22 cellular contexts compared by ENCODE assay signal in genomic region chr9:133933426-133934026, GRCh38. TPM values are rescaled to one million over a fixed set of nuclear protein-coding genes. Genes with fewer than 3 reads are reported as not detected.
A peak's percentile ranks its signal among the peaks of the same experiment; 100 is the strongest.
DNase-seq lines count a peak whose midpoint lies in the region; ATAC-seq, FAIRE-seq and TF ChIP-seq lines count a peak whose summit lies in the region.
"Had no signal": no experiment of that assay in that cellular context is flagged by ENCODE, and none has a peak within 500 bp of the region (broad histone marks: within the 10 kb centered on the region; RNA-seq: fewer than 3 reads in every experiment).

No MANE protein-coding gene starts in this region.

- H2BK20ac ChIP-seq in H1 (ENCODE audit: low read length) = no peak overlapping the region

- intact Hi-C loops in HepG2 (cut with micrococcal nuclease; ENCODE audit: unreplicated experiment) = no loop called here
- intact Hi-C loops in right lobe of liver (cut with DNase I) = no loop called here

- no peak overlapping the region for H3K23ac ChIP-seq in H1 (ENCODE audit: insufficient read length)

- peak overlapping the region in 2 of 3 experiments; percentile 5 to 45 for H3K27ac Mint-ChIP-seq in nephron

- no peak overlapping the region for H2BK5ac ChIP-seq in H1 (ENCODE audit: low read depth, low read length)

- no peak for ATAC-seq in HepG2
- ATAC-seq in right lobe of liver = no peak
- no peak for ATAC-seq in GM19467 (IDR thresholded peaks at IDR 0.05; ENCODE audit: unreplicated experiment)
- ATAC-seq: PC-3 had no signal

- H3K14ac ChIP-seq in H1 (ENCODE audit: insufficient read length) = no peak overlapping the region

- CTCF ChIA-PET in HepG2 (lab: Yijun Ruan, JAX; ENCODE audit: low intra/inter-chr PET ratio, low total read pairs) = no interaction called here
- CTCF ChIA-PET in H1 (lab: Charles Lee; ENCODE audit: partially characterized antibody) = interaction anchor here (0.8 to 3.5 kb wide), 2 partner anchors 22 to 61 kb away, joined by 3 to 15 read pairs; no protein-coding TSS in a partner anchor

- no peaks in the 10 kb centered on the region for H3K9me3 Mint-ChIP-seq in nephron

- H4K91ac ChIP-seq in H1 (replicated peaks; ENCODE audit: insufficient read length, low read length) = no peak overlapping the region

- no peaks in the 10 kb centered on the region for H3K27me3 Mint-ChIP-seq in nephron (ENCODE audit: low read depth)

- H3K9ac ChIP-seq in HepG2 (ENCODE audit: insufficient read depth, low read depth, low read length) (no peak overlapping the region), H1 (replicated peaks in 1 of 4; ENCODE audit: extremely low read depth in 1 of 4, low read depth in 3 of 4, low read length in 3 of 4) (no peak overlapping the region)
- H3K9ac ChIP-seq: SK-N-SH had no signal

- H3K4me2 ChIP-seq in HepG2 (ENCODE audit: low read depth, low read length) (no peak overlapping the region), H1 (ENCODE audit: insufficient read depth in 1 of 2, low read depth in 2 of 2, low read length in 2 of 2) (no peak overlapping the region)
- H3K4me2 ChIP-seq: SK-N-SH had no signal

- H3K23me2 ChIP-seq in H1 (ENCODE audit: low read depth, low read length) = peaks cover 14% of the 10 kb centered on the region; the same call in 1 of the 2 replicates

- WGBS in HepG2 (ENCODE audit: low lambda C conversion rate) = 81% methylated on average over 6 of the region's 6 CpGs
- WGBS in right lobe of liver (ENCODE audit: insufficient coverage, low coverage, low lambda C conversion rate, missing lambda C conversion rate) = 76% methylated on average over 6 of the region's 6 CpGs
- WGBS in H1 (ENCODE audit: extremely low coverage in 1 of 2, insufficient coverage in 1 of 2, insufficient read length in 1 of 2, insufficient replicate concordance in 2 of 2, low coverage in 1 of 2, low lambda C conversion rate in 2 of 2, missing lambda C conversion rate in 1 of 2), 2 experiments = 79 to 100% methylated on average over 1 to 6 of the region's 6 CpGs

- H3K4me3 ChIP-seq in HepG2 (replicated peaks in 1 of 3; ENCODE audit: insufficient read depth in 1 of 3, low read depth in 2 of 3, low read length in 3 of 3) (no peak overlapping the region), right lobe of liver (no peak overlapping the region), H1 (ENCODE audit: extremely low read depth in 1 of 4, insufficient read depth in 2 of 4, low read depth in 3 of 4, low read length in 4 of 4) (no peak overlapping the region)

- POLR2A ChIA-PET in HepG2 (lab: Yijun Ruan, JAX) (no interaction called here), H1 (lab: Charles Lee; ENCODE audit: partially characterized antibody) (no interaction called here)

- peaks cover 28% of the 10 kb centered on the region for H3K4me1 ChIP-seq in HepG2 (ENCODE audit: insufficient read depth, low read length)
- H3K4me1 ChIP-seq in right lobe of liver = peaks cover 0 to 22% (median 11%) of the 10 kb centered on the region in 4 donors
- H3K4me1 ChIP-seq in H1 (replicated peaks in 1 of 4; ENCODE audit: control insufficient read depth in 3 of 4, insufficient read depth in 4 of 4, low read length in 3 of 4) = peaks cover 0 to 11% (median 6%) of the 10 kb centered on the region in 4 experiments; a peak in 4 of 7 replicates

- no peak overlapping the region for H2BK12ac ChIP-seq in H1 (ENCODE audit: low read depth, low read length)

- H3K36me3 ChIP-seq in HepG2 (replicated peaks in 1 of 2; ENCODE audit: control insufficient read depth in 1 of 2, insufficient read depth in 2 of 2, low read length in 2 of 2) (peaks cover 10 to 27% of the 10 kb centered on the region in 2 experiments; a peak in 4 of 5 replicates), right lobe of liver (peaks cover 0 to 4% (median 0%) of the 10 kb centered on the region in 4 donors), H1 (ENCODE audit: control insufficient read depth in 2 of 4, insufficient read depth in 4 of 4, low read length in 3 of 4) (peaks cover 0 to 4% (median 1%) of the 10 kb centered on the region in 4 experiments; a peak in 3 of 8 replicates)

- TF ChIP-seq RAD21 in HepG2 (CRISPR knock-in tag; IDR thresholded peaks at IDR 0.05) (no peak), H1 (IDR thresholded peaks at IDR 0.05 in 1 of 2, conservative IDR thresholded peaks at IDR 0.05 in 1 of 2; ENCODE audit: low read depth in 2 of 2, low read length in 2 of 2) (no peak)

- H2BK15ac ChIP-seq in H1 (ENCODE audit: low read length) = no peak overlapping the region

- peaks cover 44% of the 10 kb centered on the region for H3K4me1 Mint-ChIP-seq in nephron

- H3K79me2 ChIP-seq in HepG2 (ENCODE audit: insufficient read depth, low read length) = peaks cover 28% of the 10 kb centered on the region
- peaks cover 0 to 13% of the 10 kb centered on the region in 2 experiments; a peak in 2 of 4 replicates for H3K79me2 ChIP-seq in H1 (ENCODE audit: control insufficient read depth in 1 of 2, insufficient read depth in 2 of 2, low read length in 2 of 2)

- BruUV-seq in HepG2 (replicated peaks; lab: Mats Ljungman, UMichigan) = no TSS peak

- no peak overlapping the region for H3K4ac ChIP-seq in H1 (replicated peaks; ENCODE audit: insufficient read length, low read depth, low read length)

- no peak overlapping the region for H4K5ac ChIP-seq in H1 (ENCODE audit: insufficient read length, low read depth, low read length)

- TF ChIP-seq EP300 in HepG2 (IDR thresholded peaks at IDR 0.05; ENCODE audit: low read depth in 2 of 2, low read length in 2 of 2) (no peak), HepG2 (CRISPR knock-in tag; IDR thresholded peaks at IDR 0.05; ENCODE audit: borderline replicate concordance) (no peak), H1 (IDR thresholded peaks at IDR 0.05; ENCODE audit: borderline replicate concordance in 1 of 2, low read depth in 2 of 2, low read length in 2 of 2) (no peak)

- peaks cover 15% of the 10 kb centered on the region for H3K36me3 Mint-ChIP-seq in nephron (ENCODE audit: low read depth)

- DNase-seq in HepG2 (ENCODE audit: low spot score) = no peak
- DNase-seq in right lobe of liver = no peak
- no peak for DNase-seq in H1 (ENCODE audit: low read depth in 1 of 2, low spot score in 2 of 2)
- DNase-seq in caudate nucleus (lab: John Stamatoyannopoulos, UW) = no peak
- no peak for DNase-seq in activated naive CD4-positive, alpha-beta T cell treated with anti-CD3 and anti-CD28 coated beads, Interleukin-2, amount 50 U/mL, for 16 hours
- DNase-seq in cerebellar cortex (ENCODE audit: low spot score) = no peak
- DNase-seq: ACHN; BE2C; IMR-90; KG1; MM.1S; NCI-H2029 treated with DMSO at 0.1 percent for 48 hours; NCI-H446 treated with DMSO at 0.1 percent for 48 hours; NCI-H526; NCI-H82; NK-92 treated with Interleukin-12 subunit alpha and Interleukin-12 subunit beta, amount 100 ng/mL, for 24 hours; PC-3; SK-N-SH had no signal

- no peak overlapping the region for H2AK5ac ChIP-seq in H1 (ENCODE audit: low read depth, low read length)

- H3K27me3 ChIP-seq in HepG2 (ENCODE audit: control insufficient read depth in 1 of 2, insufficient read depth in 2 of 2, low read length in 2 of 2) (no peaks in the 10 kb centered on the region), right lobe of liver (no peaks in the 10 kb centered on the region), H1 (replicated peaks in 1 of 4; ENCODE audit: control insufficient read depth in 3 of 4, extremely low read depth in 1 of 4, insufficient read depth in 3 of 4, low read length in 3 of 4) (no peaks in the 10 kb centered on the region)
- H3K27me3 ChIP-seq: BE2C had no signal

- H4K8ac ChIP-seq in H1 (ENCODE audit: extremely low read depth, insufficient read depth, low read length) = no peak overlapping the region

- peak overlapping the region; percentile 73 for H3K56ac ChIP-seq in H1 (replicated peaks; ENCODE audit: insufficient read length, low read depth, low read length)

- no peak overlapping the region for H3K27ac ChIP-seq in HepG2 (ENCODE audit: extremely low read length, insufficient read depth, low read length)
- no peak overlapping the region for H3K27ac ChIP-seq in right lobe of liver
- no peak overlapping the region for H3K27ac ChIP-seq in H1 (ENCODE audit: low read depth, low read length)
- no peak overlapping the region for H3K27ac ChIP-seq in caudate nucleus (ENCODE audit: low read depth, low read length)
- H3K27ac ChIP-seq: 22Rv1 had no signal

- H3K9me3 ChIP-seq in HepG2 (ENCODE audit: low read length) = no peaks in the 10 kb centered on the region
- H3K9me3 ChIP-seq in right lobe of liver = no peaks in the 10 kb centered on the region
- no peaks in the 10 kb centered on the region for H3K9me3 ChIP-seq in H1 (ENCODE audit: insufficient read depth in 2 of 2, low read depth in 1 of 2, low read length in 1 of 2)
- H3K9me3 ChIP-seq: BE2C, SK-N-SH had no signal

- H2AFZ ChIP-seq in HepG2 (ENCODE audit: low read length) (no peak overlapping the region), H1 (ENCODE audit: low read length) (no peak overlapping the region)

- H2BK120ac ChIP-seq in H1 (replicated peaks; ENCODE audit: low read depth, low read length) = no peak overlapping the region

- FAIRE-seq in HepG2 (lab: Jason Lieb, UNC) = no peak
- FAIRE-seq in H1 (lab: Jason Lieb, UNC) = no peak
- FAIRE-seq: D721Med had no signal

- H3K18ac ChIP-seq in H1 (ENCODE audit: extremely low read depth, low read length) = no peak overlapping the region

- H4K20me1 ChIP-seq in HepG2 (ENCODE audit: insufficient read depth, low read length) (peaks cover 4% of the 10 kb centered on the region; the same call in 1 of the 2 replicates), H1 (replicated peaks in 1 of 2; ENCODE audit: control insufficient read depth in 1 of 2, insufficient read depth in 2 of 2, low read length in 2 of 2) (peaks cover 5 to 15% of the 10 kb centered on the region in 2 experiments)

- H3K4me3 Mint-ChIP-seq in nephron = no peak overlapping the region

- in situ Hi-C loops in HepG2 (cut with HindIII; ENCODE audit: extremely low pct_ligation_motif_present, low pct_unique_long_range_greater_than_20kb) = no loop called here

- no peak for TF ChIP-seq POLR2A in HepG2 (IDR thresholded peaks at IDR 0.05; ENCODE audit: insufficient read depth in 1 of 2, low read depth in 2 of 2, low read length in 2 of 2)
- TF ChIP-seq POLR2A in right lobe of liver (IDR thresholded peaks at IDR 0.05) = no peak
- TF ChIP-seq POLR2A in H1 (IDR thresholded peaks at IDR 0.05; ENCODE audit: control extremely low read depth in 1 of 2, low read depth in 2 of 2, low read length in 2 of 2) = no peak

- TF ChIP-seq CTCF in HepG2 (CRISPR knock-in tag; IDR thresholded peaks at IDR 0.05) (no peak), right lobe of liver (IDR thresholded peaks at IDR 0.05) (no peak), H1 (IDR thresholded peaks at IDR 0.05; ENCODE audit: control extremely low read depth in 1 of 3, insufficient read depth in 1 of 3, low read depth in 1 of 3, low read length in 3 of 3) (no peak), nephron (IDR thresholded peaks at IDR 0.05; ENCODE audit: unreplicated experiment in 3 of 3) (no peak)

- peaks cover 10% of the 10 kb centered on the region for H3K79me1 ChIP-seq in H1 (ENCODE audit: low read depth, low read length)

RNA-seq across cellular contexts. Expression of gene VAV2, which starts 58.6 kb away (rescaled TPM):
- total RNA-seq in HepG2 (2016; rRNA removed; fragmentation: Illumina TruSeq; extraction: Trizol) (21.2 and 22.5 TPM in 2 replicates), right lobe of liver (10 to 100 TPM; 30.1 to 44.3 (median 34.9) TPM)
- 11.6 and 15.3 TPM in 2 replicates for total RNA-seq in HepG2 (2016; cell fraction: cytosol; rRNA removed; fragmentation: Illumina TruSeq; extraction: Trizol; ENCODE audit: low read depth)
- total RNA-seq in HepG2 (2016; cell fraction: insoluble cytoplasmic fraction; rRNA removed; fragmentation: Illumina TruSeq; extraction: Trizol) = 17.5 and 22.6 TPM in 2 replicates
- 15.0 and 15.8 TPM in 2 replicates for total RNA-seq in HepG2 (2016; cell fraction: membrane; rRNA removed; fragmentation: Illumina TruSeq; extraction: Trizol)
- 24.8 and 26.3 TPM in 2 replicates for total RNA-seq in HepG2 (2016; cell fraction: nucleus; rRNA removed; fragmentation: Illumina TruSeq; extraction: Trizol)
- polyA plus RNA-seq in HepG2 (2011; rRNA removed) (22.9 and 32.7 TPM in 2 replicates), H1 (2011; rRNA removed) (13.6 and 17.6 TPM in 2 replicates)
- polyA plus RNA-seq in HepG2 (2011; cell fraction: cytosol; rRNA removed) = 23.2 and 24.2 TPM in 2 replicates
- 70.9 and 79.3 TPM in 2 replicates for polyA plus RNA-seq in HepG2 (2011; cell fraction: nucleus; rRNA removed)
- 34.9 and 35.5 TPM in 2 replicates for polyA plus RNA-seq in HepG2 (2012)
- polyA plus RNA-seq in HepG2 (2016; cell fraction: cytosol; fragmentation: Illumina TruSeq; extraction: Trizol; ENCODE audit: low read depth) = 2.1 and 2.5 TPM in 2 replicates
- 21.5 and 26.8 TPM in 2 replicates for polyA plus RNA-seq in HepG2 (2016; cell fraction: insoluble cytoplasmic fraction; fragmentation: Illumina TruSeq; extraction: Trizol; ENCODE audit: low read depth)
- polyA plus RNA-seq in HepG2 (2016; cell fraction: membrane; fragmentation: Illumina TruSeq; extraction: Trizol; ENCODE audit: low read depth) = 8.7 and 9.2 TPM in 2 replicates
- polyA plus RNA-seq in HepG2 (2016; cell fraction: nucleus; fragmentation: Illumina TruSeq; extraction: Trizol; ENCODE audit: insufficient read depth, low read depth) = 61.9 and 62.3 TPM in 2 replicates
- 37.6 and 51.8 TPM in 2 replicates for polyA minus RNA-seq in HepG2 (2011; rRNA and poly(A)+ RNA removed; ENCODE audit: low replicate concordance)
- polyA minus RNA-seq in HepG2 (2011; cell fraction: cytosol; rRNA and poly(A)+ RNA removed) = 33.6 and 35.2 TPM in 2 replicates
- polyA minus RNA-seq in HepG2 (2011; cell fraction: nucleus; rRNA and poly(A)+ RNA removed) = 32.7 and 34.4 TPM in 2 replicates
- total RNA-seq in H1 (2021; fragmentation: NEBNext Ultra II Directional; extraction: Animal tissue kit (Norgen Biotek cat#: 25700)) = 34.6 and 37.6 TPM in 2 replicates
- 20.6 TPM for polyA plus RNA-seq in H1 (2011; cell fraction: cytosol; rRNA removed)
- 40.6 TPM for polyA plus RNA-seq in H1 (2011; cell fraction: nucleus; rRNA removed)
- polyA plus RNA-seq in H1 (2012, experiment 1 of 2) = 20.5 to 32.6 TPM (median 30.1 TPM) in 4 replicates
- 11.5 TPM for polyA plus RNA-seq in H1 (2012, experiment 2 of 2)
- polyA plus RNA-seq in H1 (2013, experiment 1 of 2) = 15.7 TPM
- polyA plus RNA-seq in H1 (2013, experiment 2 of 2) = 15.9 TPM
- 28.1 and 28.9 TPM in 2 replicates for polyA minus RNA-seq in H1 (2011; rRNA and poly(A)+ RNA removed)
- 19.7 TPM for polyA minus RNA-seq in H1 (2011; cell fraction: cytosol; rRNA and poly(A)+ RNA removed)
- 22.4 TPM for polyA minus RNA-seq in H1 (2011; cell fraction: nucleus; rRNA and poly(A)+ RNA removed)
